Comparison of ENCODE assay signal across 2 cellular contexts in the genomic region with DNA sequence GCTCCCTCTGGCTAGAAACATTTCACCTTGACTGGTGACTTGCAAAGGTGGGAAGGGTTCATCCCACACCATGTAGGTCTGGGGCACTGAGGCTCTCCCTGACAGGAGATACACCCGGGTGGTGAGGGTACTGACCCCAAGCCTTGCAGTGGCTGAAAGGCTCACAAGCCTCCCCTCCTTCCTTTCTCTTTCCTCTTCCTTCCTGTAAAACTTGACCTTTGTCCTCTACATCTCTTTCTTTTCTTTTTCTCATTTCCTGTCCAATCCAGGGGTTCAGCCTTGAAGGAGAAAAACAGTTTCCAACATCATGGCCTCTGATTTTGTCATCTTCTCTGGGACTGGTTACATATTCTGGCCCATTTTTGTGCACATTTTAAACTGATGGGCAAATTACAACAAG.
TF ChIP-seq lines count a peak whose summit lies in the region.

No MANE protein-coding gene starts in this region.

TF ChIP-seq in liver, 16 proteins besides CTCF, POLR2A, EP300 and RAD21:
- TF ChIP-seq FOXA1 (IDR thresholded peaks at IDR 0.05): no peak
- no peak for TF ChIP-seq HNF4G (IDR thresholded peaks at IDR 0.05)
- TF ChIP-seq FOXA2 (IDR thresholded peaks at IDR 0.05): no peak
- no peak for TF ChIP-seq RXRA (IDR thresholded peaks at IDR 0.05)
- TF ChIP-seq SP1 (IDR thresholded peaks at IDR 0.05): no peak
- TF ChIP-seq, protein P1, sequence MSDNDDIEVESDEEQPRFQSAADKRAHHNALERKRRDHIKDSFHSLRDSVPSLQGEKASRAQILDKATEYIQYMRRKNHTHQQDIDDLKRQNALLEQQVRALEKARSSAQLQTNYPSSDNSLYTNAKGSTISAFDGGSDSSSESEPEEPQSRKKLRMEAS (IDR thresholded peaks at IDR 0.05): no peak
- TF ChIP-seq HNF4A (conservative IDR thresholded peaks at IDR 0.05): no peak
- TF ChIP-seq, protein P2, sequence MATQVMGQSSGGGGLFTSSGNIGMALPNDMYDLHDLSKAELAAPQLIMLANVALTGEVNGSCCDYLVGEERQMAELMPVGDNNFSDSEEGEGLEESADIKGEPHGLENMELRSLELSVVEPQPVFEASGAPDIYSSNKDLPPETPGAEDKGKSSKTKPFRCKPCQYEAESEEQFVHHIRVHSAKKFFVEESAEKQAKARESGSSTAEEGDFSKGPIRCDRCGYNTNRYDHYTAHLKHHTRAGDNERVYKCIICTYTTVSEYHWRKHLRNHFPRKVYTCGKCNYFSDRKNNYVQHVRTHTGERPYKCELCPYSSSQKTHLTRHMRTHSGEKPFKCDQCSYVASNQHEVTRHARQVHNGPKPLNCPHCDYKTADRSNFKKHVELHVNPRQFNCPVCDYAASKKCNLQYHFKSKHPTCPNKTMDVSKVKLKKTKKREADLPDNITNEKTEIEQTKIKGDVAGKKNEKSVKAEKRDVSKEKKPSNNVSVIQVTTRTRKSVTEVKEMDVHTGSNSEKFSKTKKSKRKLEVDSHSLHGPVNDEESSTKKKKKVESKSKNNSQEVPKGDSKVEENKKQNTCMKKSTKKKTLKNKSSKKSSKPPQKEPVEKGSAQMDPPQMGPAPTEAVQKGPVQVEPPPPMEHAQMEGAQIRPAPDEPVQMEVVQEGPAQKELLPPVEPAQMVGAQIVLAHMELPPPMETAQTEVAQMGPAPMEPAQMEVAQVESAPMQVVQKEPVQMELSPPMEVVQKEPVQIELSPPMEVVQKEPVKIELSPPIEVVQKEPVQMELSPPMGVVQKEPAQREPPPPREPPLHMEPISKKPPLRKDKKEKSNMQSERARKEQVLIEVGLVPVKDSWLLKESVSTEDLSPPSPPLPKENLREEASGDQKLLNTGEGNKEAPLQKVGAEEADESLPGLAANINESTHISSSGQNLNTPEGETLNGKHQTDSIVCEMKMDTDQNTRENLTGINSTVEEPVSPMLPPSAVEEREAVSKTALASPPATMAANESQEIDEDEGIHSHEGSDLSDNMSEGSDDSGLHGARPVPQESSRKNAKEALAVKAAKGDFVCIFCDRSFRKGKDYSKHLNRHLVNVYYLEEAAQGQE (IDR thresholded peaks at IDR 0.05): no peak
- no peak for TF ChIP-seq YY1 (IDR thresholded peaks at IDR 0.05)
- TF ChIP-seq TAF1 (conservative IDR thresholded peaks at IDR 0.05): no peak
- TF ChIP-seq, protein P3, sequence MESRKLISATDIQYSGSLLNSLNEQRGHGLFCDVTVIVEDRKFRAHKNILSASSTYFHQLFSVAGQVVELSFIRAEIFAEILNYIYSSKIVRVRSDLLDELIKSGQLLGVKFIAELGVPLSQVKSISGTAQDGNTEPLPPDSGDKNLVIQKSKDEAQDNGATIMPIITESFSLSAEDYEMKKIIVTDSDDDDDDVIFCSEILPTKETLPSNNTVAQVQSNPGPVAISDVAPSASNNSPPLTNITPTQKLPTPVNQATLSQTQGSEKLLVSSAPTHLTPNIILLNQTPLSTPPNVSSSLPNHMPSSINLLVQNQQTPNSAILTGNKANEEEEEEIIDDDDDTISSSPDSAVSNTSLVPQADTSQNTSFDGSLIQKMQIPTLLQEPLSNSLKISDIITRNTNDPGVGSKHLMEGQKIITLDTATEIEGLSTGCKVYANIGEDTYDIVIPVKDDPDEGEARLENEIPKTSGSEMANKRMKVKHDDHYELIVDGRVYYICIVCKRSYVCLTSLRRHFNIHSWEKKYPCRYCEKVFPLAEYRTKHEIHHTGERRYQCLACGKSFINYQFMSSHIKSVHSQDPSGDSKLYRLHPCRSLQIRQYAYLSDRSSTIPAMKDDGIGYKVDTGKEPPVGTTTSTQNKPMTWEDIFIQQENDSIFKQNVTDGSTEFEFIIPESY (IDR thresholded peaks at IDR 0.05): no peak
- TF ChIP-seq NR2F2 (IDR thresholded peaks at IDR 0.05): no peak

TF ChIP-seq in HepG2, 621 proteins besides CTCF, POLR2A, EP300 and RAD21:
- TF ChIP-seq, protein P4, sequence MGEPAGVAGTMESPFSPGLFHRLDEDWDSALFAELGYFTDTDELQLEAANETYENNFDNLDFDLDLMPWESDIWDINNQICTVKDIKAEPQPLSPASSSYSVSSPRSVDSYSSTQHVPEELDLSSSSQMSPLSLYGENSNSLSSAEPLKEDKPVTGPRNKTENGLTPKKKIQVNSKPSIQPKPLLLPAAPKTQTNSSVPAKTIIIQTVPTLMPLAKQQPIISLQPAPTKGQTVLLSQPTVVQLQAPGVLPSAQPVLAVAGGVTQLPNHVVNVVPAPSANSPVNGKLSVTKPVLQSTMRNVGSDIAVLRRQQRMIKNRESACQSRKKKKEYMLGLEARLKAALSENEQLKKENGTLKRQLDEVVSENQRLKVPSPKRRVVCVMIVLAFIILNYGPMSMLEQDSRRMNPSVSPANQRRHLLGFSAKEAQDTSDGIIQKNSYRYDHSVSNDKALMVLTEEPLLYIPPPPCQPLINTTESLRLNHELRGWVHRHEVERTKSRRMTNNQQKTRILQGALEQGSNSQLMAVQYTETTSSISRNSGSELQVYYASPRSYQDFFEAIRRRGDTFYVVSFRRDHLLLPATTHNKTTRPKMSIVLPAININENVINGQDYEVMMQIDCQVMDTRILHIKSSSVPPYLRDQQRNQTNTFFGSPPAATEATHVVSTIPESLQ (CRISPR knock-in tag; conservative IDR thresholded peaks at IDR 0.05): no peak
- TF ChIP-seq RXRB (CRISPR knock-in tag; IDR thresholded peaks at IDR 0.05; ENCODE audit: borderline replicate concordance) (no peak), CENPX (CRISPR knock-in tag; IDR thresholded peaks at IDR 0.05) (no peak), REL (CRISPR knock-in tag; conservative IDR thresholded peaks at IDR 0.05) (no peak), CBX1 (IDR thresholded peaks at IDR 0.05; ENCODE audit: low read depth) (no peak), ZNF607 (CRISPR knock-in tag; IDR thresholded peaks at IDR 0.05; ENCODE audit: borderline replicate concordance) (no peak), TOPORS (CRISPR knock-in tag; IDR thresholded peaks at IDR 0.05) (no peak), NR2F2 (IDR thresholded peaks at IDR 0.05; ENCODE audit: borderline replicate concordance, low read depth) (no peak), STAG1 (CRISPR knock-in tag; IDR thresholded peaks at IDR 0.05) (no peak), HES4 (CRISPR knock-in tag; IDR thresholded peaks at IDR 0.05; ENCODE audit: borderline replicate concordance) (no peak), ZNF777 (CRISPR knock-in tag; IDR thresholded peaks at IDR 0.05) (no peak), BHLHE40 (IDR thresholded peaks at IDR 0.05; ENCODE audit: low read length) (no peak), GFI1 (CRISPR knock-in tag; IDR thresholded peaks at IDR 0.05; ENCODE audit: borderline replicate concordance) (no peak), DMAP1 (CRISPR knock-in tag; IDR thresholded peaks at IDR 0.05) (no peak), ZKSCAN1 (IDR thresholded peaks at IDR 0.05; ENCODE audit: low read length) (no peak), AKAP8 (CRISPR knock-in tag; IDR thresholded peaks at IDR 0.05) (no peak), ZNF841 (CRISPR knock-in tag; IDR thresholded peaks at IDR 0.05; ENCODE audit: borderline replicate concordance) (no peak), SP2 (CRISPR knock-in tag; IDR thresholded peaks at IDR 0.05) (no peak)
- TF ChIP-seq, protein P5, sequence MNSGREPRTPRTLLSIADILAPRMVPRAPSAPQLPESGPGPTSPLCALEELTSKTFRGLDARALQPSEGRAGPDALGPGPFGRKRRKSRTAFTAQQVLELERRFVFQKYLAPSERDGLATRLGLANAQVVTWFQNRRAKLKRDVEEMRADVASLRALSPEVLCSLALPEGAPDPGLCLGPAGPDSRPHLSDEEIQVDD (CRISPR knock-in tag; IDR thresholded peaks at IDR 0.05; ENCODE audit: borderline replicate concordance): no peak
- TF ChIP-seq, protein P6, sequence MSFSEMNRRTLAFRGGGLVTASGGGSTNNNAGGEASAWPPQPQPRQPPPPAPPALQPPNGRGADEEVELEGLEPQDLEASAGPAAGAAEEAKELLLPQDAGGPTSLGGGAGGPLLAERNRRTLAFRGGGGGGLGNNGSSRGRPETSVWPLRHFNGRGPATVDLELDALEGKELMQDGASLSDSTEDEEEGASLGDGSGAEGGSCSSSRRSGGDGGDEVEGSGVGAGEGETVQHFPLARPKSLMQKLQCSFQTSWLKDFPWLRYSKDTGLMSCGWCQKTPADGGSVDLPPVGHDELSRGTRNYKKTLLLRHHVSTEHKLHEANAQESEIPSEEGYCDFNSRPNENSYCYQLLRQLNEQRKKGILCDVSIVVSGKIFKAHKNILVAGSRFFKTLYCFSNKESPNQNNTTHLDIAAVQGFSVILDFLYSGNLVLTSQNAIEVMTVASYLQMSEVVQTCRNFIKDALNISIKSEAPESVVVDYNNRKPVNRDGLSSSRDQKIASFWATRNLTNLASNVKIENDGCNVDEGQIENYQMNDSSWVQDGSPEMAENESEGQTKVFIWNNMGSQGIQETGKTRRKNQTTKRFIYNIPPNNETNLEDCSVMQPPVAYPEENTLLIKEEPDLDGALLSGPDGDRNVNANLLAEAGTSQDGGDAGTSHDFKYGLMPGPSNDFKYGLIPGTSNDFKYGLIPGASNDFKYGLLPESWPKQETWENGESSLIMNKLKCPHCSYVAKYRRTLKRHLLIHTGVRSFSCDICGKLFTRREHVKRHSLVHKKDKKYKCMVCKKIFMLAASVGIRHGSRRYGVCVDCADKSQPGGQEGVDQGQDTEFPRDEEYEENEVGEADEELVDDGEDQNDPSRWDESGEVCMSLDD (CRISPR knock-in tag; IDR thresholded peaks at IDR 0.05; ENCODE audit: borderline replicate concordance): no peak
